ENCODE assay signal across 17 cellular contexts in genomic region chr19:3712663-3713531, GRCh38. TPM values are rescaled to one million over a fixed set of nuclear protein-coding genes. Genes with fewer than 3 reads are reported as not detected.
DNase-seq lines count a peak whose midpoint lies in the region; ATAC-seq, FAIRE-seq and TF ChIP-seq lines count a peak whose summit lies in the region.
"Had no signal": no experiment of that assay in that cellular context is flagged by ENCODE, and none has a peak within 500 bp of the region (broad histone marks: within the 10 kb centered on the region; RNA-seq: fewer than 3 reads in every experiment).

No MANE protein-coding gene starts in this region.

- no peak for TF ChIP-seq RAD21 in K562 (CRISPR knock-in tag; conservative IDR thresholded peaks at IDR 0.05 in 1 of 2, IDR thresholded peaks at IDR 0.05 in 1 of 2)

- no TSS peak for BruUV-seq in K562 (replicated peaks; lab: Mats Ljungman, UMichigan)

- in situ Hi-C loops in K562 (cut with MboI): no loop called here

- intact Hi-C loops in K562 (cut with micrococcal nuclease): no loop called here
- intact Hi-C loops in lower lobe of right lung (cut with DNase I): no loop called here
- intact Hi-C loops in thyroid gland (cut with DNase I): no loop called here

- no peak overlapping the region for H2BK120ac ChIP-seq in H9 (ENCODE audit: low read depth, low read length, poor library complexity, severe bottlenecking)

- H3K18ac ChIP-seq in H9 (ENCODE audit: insufficient read length, low read depth, low read length): no peak overlapping the region

- no peaks in the 10 kb centered on the region for H3K79me1 ChIP-seq in H9 (ENCODE audit: insufficient read depth, low read depth, low read length, poor library complexity, severe bottlenecking)

- no peak overlapping the region for H4K91ac ChIP-seq in H9 (ENCODE audit: insufficient read length, low read depth, low read length)

- H2AFZ ChIP-seq in H9 (ENCODE audit: low read length) (no peak overlapping the region), K562 (ENCODE audit: low read depth, low read length) (peak overlapping the region; percentile 54)

- H3K36me3 ChIP-seq in K562 (ENCODE audit: control insufficient read depth, insufficient read depth, low read length): no peaks in the 10 kb centered on the region
- no peaks in the 10 kb centered on the region for H3K36me3 ChIP-seq in lower lobe of right lung
- no peaks in the 10 kb centered on the region for H3K36me3 ChIP-seq in thyroid gland

- H3K27me3 ChIP-seq in H9 (ENCODE audit: insufficient read depth, low read length) (no peaks in the 10 kb centered on the region), K562 (ENCODE audit: control insufficient read depth in 2 of 2, insufficient read depth in 2 of 2, low read length in 2 of 2) (no peaks in the 10 kb centered on the region), lower lobe of right lung (ENCODE audit: low read depth) (peaks cover 4% of the 10 kb centered on the region), thyroid gland (no peaks in the 10 kb centered on the region)

- H3K9ac ChIP-seq in H9 (ENCODE audit: extremely low read depth, insufficient read length, low read length) (no peak overlapping the region), K562 (ENCODE audit: insufficient read depth in 1 of 2, low read depth in 2 of 2, low read length in 2 of 2) (peak overlapping the region in 1 of 2 experiments; percentile 85; a peak in 1 of 4 replicates)
- H3K9ac ChIP-seq: SK-N-SH had no signal

- H3K27ac Mint-ChIP-seq in H9: peak overlapping the region; percentile 10 to 87 (median 58); a peak in 4 of 7 replicates
- no peak overlapping the region for H3K27ac Mint-ChIP-seq in T-cell
- H3K27ac Mint-ChIP-seq: activated T-cell treated with anti-CD3 and anti-CD28 coated beads, Interleukin-2, amount 50 U/mL, for 72 hours; effector memory CD8-positive, alpha-beta T cell had no signal

- H3K79me2 ChIP-seq in H9 (ENCODE audit: insufficient read depth, low read length) (no peaks in the 10 kb centered on the region), K562 (ENCODE audit: control insufficient read depth, insufficient read depth, low read length) (no peaks in the 10 kb centered on the region)

- H3K23ac ChIP-seq in H9 (ENCODE audit: insufficient read length, low read depth, low read length): no peak overlapping the region

- H2BK15ac ChIP-seq in H9 (ENCODE audit: low read depth, low read length): no peak overlapping the region

- H3K4me2 ChIP-seq in H9 (ENCODE audit: insufficient read depth, insufficient read length, low read length) (no peak overlapping the region), K562 (ENCODE audit: insufficient read depth, low read length) (no peak overlapping the region)
- H3K4me2 ChIP-seq: SK-N-SH had no signal

- no peaks in the 10 kb centered on the region for H3K9me1 ChIP-seq in K562 (ENCODE audit: control insufficient read depth, insufficient read depth, low read length)

- H3K4me3 ChIP-seq in K562 (no peak overlapping the region), lower lobe of right lung (no peak overlapping the region), thyroid gland (replicated peaks in 1 of 3) (no peak overlapping the region)

- no peak overlapping the region for H2BK12ac ChIP-seq in H9 (ENCODE audit: insufficient read length, low read depth, low read length)

- H3K4me1 ChIP-seq in H9 (ENCODE audit: insufficient read depth, low read length) (no peaks in the 10 kb centered on the region; the same call in 1 of the 2 replicates), K562 (replicated peaks in 1 of 2; ENCODE audit: control insufficient read depth in 2 of 2, insufficient read depth in 2 of 2, low read length in 2 of 2) (peaks cover 9 to 34% of the 10 kb centered on the region in 2 experiments; a peak in 3 of 5 replicates), lower lobe of right lung (peaks cover 20% of the 10 kb centered on the region), thyroid gland (peaks cover 12 to 43% of the 10 kb centered on the region in 2 donors)

- no peaks in the 10 kb centered on the region for H4K20me1 ChIP-seq in H9 (ENCODE audit: control insufficient read depth, insufficient read depth, insufficient read length)
- H4K20me1 ChIP-seq in K562 (replicated peaks; ENCODE audit: control insufficient read depth, insufficient read depth, low read length): no peaks in the 10 kb centered on the region

- H3K9me3 Mint-ChIP-seq in H9: no peaks in the 10 kb centered on the region
- no peaks in the 10 kb centered on the region for H3K9me3 Mint-ChIP-seq in T-cell
- H3K9me3 Mint-ChIP-seq: activated T-cell treated with anti-CD3 and anti-CD28 coated beads, Interleukin-2, amount 50 U/mL, for 72 hours; effector memory CD8-positive, alpha-beta T cell had no signal

- no peak for DNase-seq in H9
- no peak for DNase-seq in K562 (ENCODE audit: extremely low read depth in 1 of 4, low spot score in 3 of 4)
- peak; percentile 66 for DNase-seq in lower lobe of right lung
- peak; percentile 90 to 93 for DNase-seq in thyroid gland
- no peak for DNase-seq in NCI-H1092 treated with DMSO at 0.1 percent for 48 hours (lab: John Stamatoyannopoulos, UW)
- no peak for DNase-seq in T-cell
- DNase-seq in nucleus accumbens (lab: John Stamatoyannopoulos, UW): no peak
- DNase-seq: activated T-cell treated with anti-CD3 and anti-CD28 coated beads, Interleukin-2, amount 50 U/mL, for 72 hours; anterior cingulate cortex; effector memory CD8-positive, alpha-beta T cell; NCI-H1105; NCI-H774; posterior cingulate gyrus; SK-N-SH; stimulated activated naive CD4-positive, alpha-beta T cell treated with Interleukin-2 at 50 U/mL for 16 hours had no signal

- H3K4ac ChIP-seq in H9 (ENCODE audit: low read depth, low read length): no peak overlapping the region

- POLR2A ChIA-PET in K562 (lab: Yijun Ruan, JAX): interaction anchor here (0.5 kb wide), 1 partner anchor 46 kb away, joined by 3 read pairs; no protein-coding TSS in a partner anchor
- POLR2A ChIA-PET in T-cell (lab: Charles Lee): no interaction called here

- H3K4me1 Mint-ChIP-seq in H9 (peaks cover 8 to 26% of the 10 kb centered on the region in 2 experiments), T-cell (peaks cover 3 to 6% (median 4%) of the 10 kb centered on the region in 3 donors)

- H2BK20ac ChIP-seq in H9 (ENCODE audit: low read depth, low read length, poor library complexity, severe bottlenecking): no peak overlapping the region

- no peak for TF ChIP-seq POLR2A in K562 (conservative IDR thresholded peaks at IDR 0.05)
- peak in 1 of 2 donors; percentile 53 for TF ChIP-seq POLR2A in thyroid gland (IDR thresholded peaks at IDR 0.05)

- no peak for TF ChIP-seq EP300 in K562 (IDR thresholded peaks at IDR 0.05; ENCODE audit: low read length)

- H3K14ac ChIP-seq in H9 (ENCODE audit: insufficient read depth, low read length): no peak overlapping the region

- peak; percentile 28; the same call in 2 of the 3 replicates for ATAC-seq in K562
- peak; percentile 56 to 64 for ATAC-seq in lower lobe of right lung
- ATAC-seq in T-cell (replicated peaks in 1 of 4): no peak
- ATAC-seq: activated CD4-positive, CD25-positive, alpha-beta regulatory T cell treated with anti-CD3 and anti-CD28 coated beads, Interleukin-2, amount 50 U/mL, for 24 hours; activated T-cell treated with anti-CD3 and anti-CD28 coated beads, Interleukin-2, amount 50 U/mL, for 72 hours; effector memory CD8-positive, alpha-beta T cell had no signal

- CTCF ChIA-PET in K562 (lab: Yijun Ruan, JAX; ENCODE audit: low intra/inter-chr PET ratio): no interaction called here
- CTCF ChIA-PET in T-cell (lab: Charles Lee): interaction anchor here in 1 of 2 donors (0.6 kb wide), 1 partner anchor 17 kb away, joined by 12 read pairs; no protein-coding TSS in a partner anchor

- no peak overlapping the region for H2BK5ac ChIP-seq in H9 (ENCODE audit: insufficient read length, low read length)

- H3K56ac ChIP-seq in H9 (ENCODE audit: insufficient read length, low read depth, low read length): no peak overlapping the region

- H4K8ac ChIP-seq in H9 (replicated peaks; ENCODE audit: insufficient read length, low read depth, low read length): no peak overlapping the region

- FAIRE-seq in K562 (lab: Jason Lieb, UNC): no peak

- no peaks in the 10 kb centered on the region for H3K23me2 ChIP-seq in H9 (ENCODE audit: insufficient read length, low read depth, low read length, poor library complexity, severe bottlenecking)

- H3K4me3 Mint-ChIP-seq in H9 (no peak overlapping the region), T-cell (no peak overlapping the region)
- H3K4me3 Mint-ChIP-seq: activated T-cell treated with anti-CD3 and anti-CD28 coated beads, Interleukin-2, amount 50 U/mL, for 72 hours; effector memory CD8-positive, alpha-beta T cell had no signal

- no peak overlapping the region for H4K5ac ChIP-seq in H9 (ENCODE audit: insufficient read length, low read depth, low read length)

- no peak overlapping the region for H3T11ph ChIP-seq in H9 (ENCODE audit: low read length)

- no peak overlapping the region for H2AK5ac ChIP-seq in H9 (ENCODE audit: insufficient read length, low read length)

- H3K27me3 Mint-ChIP-seq in H9 (ENCODE audit: low read depth): peaks cover 2% of the 10 kb centered on the region; the same call in 1 of the 2 replicates
- peaks cover 0 to 2% of the 10 kb centered on the region in 2 donors for H3K27me3 Mint-ChIP-seq in T-cell

- WGBS in H9 (ENCODE audit: extremely low coverage, insufficient read length, low lambda C conversion rate): no CpG with 5 or more reads among the region's 21 CpGs
- 32% methylated on average over 20 of the region's 21 CpGs for WGBS in K562 (ENCODE audit: insufficient coverage, low coverage, missing lambda C conversion rate)
- WGBS in thyroid gland, 2 donors: 31 to 33% methylated on average over 19 to 21 of the region's 21 CpGs

- no peaks in the 10 kb centered on the region for H3K9me3 ChIP-seq in H9 (ENCODE audit: control insufficient read depth, low read depth, low read length)
- H3K9me3 ChIP-seq in K562 (replicated peaks; ENCODE audit: control insufficient read depth, insufficient read depth, low read depth, low read length): no peaks in the 10 kb centered on the region
- H3K9me3 ChIP-seq in lower lobe of right lung: no peaks in the 10 kb centered on the region
- H3K9me3 ChIP-seq in thyroid gland: no peaks in the 10 kb centered on the region
- H3K9me3 ChIP-seq: SK-N-SH had no signal

- H3K36me3 Mint-ChIP-seq in H9 (ENCODE audit: insufficient read depth in 1 of 3, low read depth in 3 of 3) (no peaks in the 10 kb centered on the region), T-cell (no peaks in the 10 kb centered on the region)

- no peak overlapping the region for H3K27ac ChIP-seq in H9 (ENCODE audit: insufficient read length, low read depth, low read length)
- no peak overlapping the region for H3K27ac ChIP-seq in K562 (ENCODE audit: extremely low read depth, low read depth, low read length)
- H3K27ac ChIP-seq in lower lobe of right lung: peak overlapping the region; percentile 56
- peak overlapping the region; percentile 88 to 98 (median 91) for H3K27ac ChIP-seq in thyroid gland

- TF ChIP-seq CTCF in H9 (conservative IDR thresholded peaks at IDR 0.05): no peak
- TF ChIP-seq CTCF in K562 (IDR thresholded peaks at IDR 0.05 in 2 of 3, conservative IDR thresholded peaks at IDR 0.05 in 1 of 3; ENCODE audit: insufficient read depth in 2 of 3, low read depth in 1 of 3, low read length in 3 of 3): no peak
- no peak for TF ChIP-seq CTCF in lower lobe of right lung (IDR thresholded peaks at IDR 0.05)
- TF ChIP-seq CTCF in thyroid gland (IDR thresholded peaks at IDR 0.05): peak in 1 of 6 experiments; percentile 3

RNA-seq across cellular contexts. Expression of gene TJP3, which starts 4.7 kb away (rescaled TPM):
- 27.3 and 27.9 TPM in 2 replicates for total RNA-seq in H9 (2021)
- total RNA-seq in K562 (2011; cell fraction: chromatin; rRNA removed; ENCODE audit: low replicate concordance): 1.8 and 7.1 TPM in 2 replicates
- total RNA-seq in K562 (2011; cell fraction: nucleolus; rRNA removed): 2.9 and 3.5 TPM in 2 replicates
- 1.8 and 2.6 TPM in 2 replicates for total RNA-seq in K562 (2011; cell fraction: nucleoplasm; rRNA removed)
- 0.82 and 1.3 TPM in 2 replicates for total RNA-seq in K562 (2014; rRNA removed)
- total RNA-seq in K562 (2014; rRNA removed; fragmentation: Illumina TruSeq; extraction: Trizol): 0.11 and 0.38 TPM in 2 replicates
- 0.34 and 0.58 TPM in 2 replicates for total RNA-seq in K562 (2015; rRNA removed; fragmentation: Illumina TruSeq; extraction: Trizol)
- total RNA-seq in K562 (2021): 0.92 and 2.4 TPM in 2 replicates
- 1.8 and 2.2 TPM in 2 replicates for polyA plus RNA-seq in K562 (2011; rRNA removed)
- polyA plus RNA-seq in K562 (2011; cell fraction: cytosol; rRNA removed): 1.9 and 5.2 TPM in 2 replicates
- polyA plus RNA-seq in K562 (2011; cell fraction: nucleus; rRNA removed): 4.3 and 9.8 TPM in 2 replicates
- polyA plus RNA-seq in K562 (2012): 3.2 and 4.0 TPM in 2 replicates
- polyA plus RNA-seq in K562 (2014; fragmentation: Illumina TruSeq; extraction: Trizol): 0.54 and 1.1 TPM in 2 replicates
- under 1 TPM in 1 of 2 experiments, not detected in 1; 0.11 TPM for polyA plus RNA-seq in K562 (2014; fragmentation: Nextera tagmentation; extraction: Ambion mirVana)
- polyA plus RNA-seq in K562 (2014; rRNA removed): 0.56 and 0.73 TPM in 2 replicates
- 1.5 and 1.9 TPM in 2 replicates for polyA minus RNA-seq in K562 (2011; rRNA and poly(A)+ RNA removed)
- polyA minus RNA-seq in K562 (2011; cell fraction: cytosol; rRNA and poly(A)+ RNA removed): 0.86 and 2.2 TPM in 2 replicates
- 2.3 and 3.4 TPM in 2 replicates for polyA minus RNA-seq in K562 (2011; cell fraction: nucleus; rRNA and poly(A)+ RNA removed)
- total RNA-seq in lower lobe of right lung: 34.4 TPM
- total RNA-seq in thyroid gland: 10 to 100 TPM; 29.7 to 43.7 (median 39.8) TPM
- total RNA-seq in T-cell: 10 to 100 TPM; 12.6 to 28.9 (median 19.4) TPM
- total RNA-seq: H4 had no signal

RNA-seq across cellular contexts. Expression of gene PIP5K1C, which starts 12.6 kb away (rescaled TPM):
- total RNA-seq in H9 (2021): 41.7 and 42.2 TPM in 2 replicates
- total RNA-seq in K562 (2011; cell fraction: chromatin; rRNA removed; ENCODE audit: low replicate concordance): 21.1 and 62.3 TPM in 2 replicates
- 28.3 and 30.5 TPM in 2 replicates for total RNA-seq in K562 (2011; cell fraction: nucleolus; rRNA removed)
- 15.8 and 17.5 TPM in 2 replicates for total RNA-seq in K562 (2011; cell fraction: nucleoplasm; rRNA removed)
- total RNA-seq in K562 (2014; rRNA removed): 6.0 and 10.7 TPM in 2 replicates
- total RNA-seq in K562 (2014; rRNA removed; fragmentation: Illumina TruSeq; extraction: Trizol): 1.4 and 1.9 TPM in 2 replicates
- 4.1 and 5.3 TPM in 2 replicates for total RNA-seq in K562 (2015; rRNA removed; fragmentation: Illumina TruSeq; extraction: Trizol)
- 21.4 and 22.1 TPM in 2 replicates for total RNA-seq in K562 (2021)
- polyA plus RNA-seq in K562 (2011; rRNA removed): 2.9 and 5.8 TPM in 2 replicates
- 2.9 and 6.4 TPM in 2 replicates for polyA plus RNA-seq in K562 (2011; cell fraction: cytosol; rRNA removed)
- 9.4 and 20.2 TPM in 2 replicates for polyA plus RNA-seq in K562 (2011; cell fraction: nucleus; rRNA removed)
- polyA plus RNA-seq in K562 (2012): 16.8 and 22.4 TPM in 2 replicates
- polyA plus RNA-seq in K562 (2014; fragmentation: Illumina TruSeq; extraction: Trizol): 8.0 and 11.3 TPM in 2 replicates
- polyA plus RNA-seq in K562 (2014; fragmentation: Nextera tagmentation; extraction: Ambion mirVana): under 1 TPM; 0.38 to 0.61 TPM
- 7.6 and 8.3 TPM in 2 replicates for polyA plus RNA-seq in K562 (2014; rRNA removed)
- 5.1 and 9.5 TPM in 2 replicates for polyA minus RNA-seq in K562 (2011; rRNA and poly(A)+ RNA removed)
- 15.8 and 26.9 TPM in 2 replicates for polyA minus RNA-seq in K562 (2011; cell fraction: cytosol; rRNA and poly(A)+ RNA removed)
- 13.1 and 15.9 TPM in 2 replicates for polyA minus RNA-seq in K562 (2011; cell fraction: nucleus; rRNA and poly(A)+ RNA removed)
- total RNA-seq in lower lobe of right lung: 43.6 TPM
- total RNA-seq in thyroid gland: 10 to 100 TPM; 23.2 to 42.4 (median 35.0) TPM
- total RNA-seq in T-cell: 10 to 100 TPM; 25.6 to 35.0 (median 32.1) TPM

RNA-seq across cellular contexts. Expression of gene APBA3, which starts 48.6 kb away (rescaled TPM):
- total RNA-seq in H9 (2021): 21.3 and 21.8 TPM in 2 replicates
- total RNA-seq in K562 (2011; cell fraction: chromatin; rRNA removed; ENCODE audit: low replicate concordance): 27.4 and 90.5 TPM in 2 replicates
- total RNA-seq in K562 (2011; cell fraction: nucleolus; rRNA removed): 79.5 and 85.9 TPM in 2 replicates
- 36.4 and 47.7 TPM in 2 replicates for total RNA-seq in K562 (2011; cell fraction: nucleoplasm; rRNA removed)
- total RNA-seq in K562 (2014; rRNA removed): 28.8 and 29.5 TPM in 2 replicates
- total RNA-seq in K562 (2014; rRNA removed; fragmentation: Illumina TruSeq; extraction: Trizol): 1.4 and 2.8 TPM in 2 replicates
- total RNA-seq in K562 (2015; rRNA removed; fragmentation: Illumina TruSeq; extraction: Trizol): 10.8 and 14.0 TPM in 2 replicates
- total RNA-seq in K562 (2021): 19.7 and 23.8 TPM in 2 replicates
- polyA plus RNA-seq in K562 (2011; rRNA removed): 11.5 and 20.7 TPM in 2 replicates
- 17.0 and 42.5 TPM in 2 replicates for polyA plus RNA-seq in K562 (2011; cell fraction: cytosol; rRNA removed)
- 56.1 and 107 TPM in 2 replicates for polyA plus RNA-seq in K562 (2011; cell fraction: nucleus; rRNA removed)
- polyA plus RNA-seq in K562 (2012): 11.3 and 21.1 TPM in 2 replicates
- polyA plus RNA-seq in K562 (2014; fragmentation: Illumina TruSeq; extraction: Trizol): 9.0 and 18.5 TPM in 2 replicates
- under 1 TPM; 0.10 to 0.42 TPM for polyA plus RNA-seq in K562 (2014; fragmentation: Nextera tagmentation; extraction: Ambion mirVana)
- 25.0 and 28.2 TPM in 2 replicates for polyA plus RNA-seq in K562 (2014; rRNA removed)
- polyA minus RNA-seq in K562 (2011; rRNA and poly(A)+ RNA removed): 3.0 and 6.7 TPM in 2 replicates
- polyA minus RNA-seq in K562 (2011; cell fraction: cytosol; rRNA and poly(A)+ RNA removed): 13.3 and 13.6 TPM in 2 replicates
- polyA minus RNA-seq in K562 (2011; cell fraction: nucleus; rRNA and poly(A)+ RNA removed): 27.1 and 27.5 TPM in 2 replicates
- 18.2 TPM for total RNA-seq in lower lobe of right lung
- 10 to 100 TPM; 33.6 to 42.9 (median 38.1) TPM for total RNA-seq in thyroid gland
- 10 to 100 TPM; 57.3 to 99.0 (median 78.2) TPM for total RNA-seq in T-cell

RNA-seq across cellular contexts. Expression of gene MRPL54, which starts 49.6 kb away (rescaled TPM):
- total RNA-seq in H9 (2021) (60.0 and 65.5 TPM in 2 replicates), K562 (2014; rRNA removed) (120 and 124 TPM in 2 replicates), K562 (2014; rRNA removed; fragmentation: Illumina TruSeq; extraction: Trizol) (31.5 and 35.9 TPM in 2 replicates), K562 (2015; rRNA removed; fragmentation: Illumina TruSeq; extraction: Trizol) (93.8 and 97.3 TPM in 2 replicates), K562 (2021) (83.2 and 87.9 TPM in 2 replicates), lower lobe of right lung (59.4 TPM), thyroid gland (100 to 1,000 TPM in 2 of 4 donors, 10 to 100 TPM in 2; 84.0 to 131 (median 102) TPM), T-cell (10 to 100 TPM; 46.9 to 77.8 (median 52.2) TPM)
- total RNA-seq in K562 (2011; cell fraction: chromatin; rRNA removed; ENCODE audit: low replicate concordance): 2.2 and 8.0 TPM in 2 replicates
- 17.5 and 22.6 TPM in 2 replicates for total RNA-seq in K562 (2011; cell fraction: nucleolus; rRNA removed)
- total RNA-seq in K562 (2011; cell fraction: nucleoplasm; rRNA removed): 10.3 and 13.7 TPM in 2 replicates
- polyA plus RNA-seq in K562 (2011; rRNA removed) (44.2 and 52.3 TPM in 2 replicates), K562 (2014; fragmentation: Illumina TruSeq; extraction: Trizol) (56.9 and 68.4 TPM in 2 replicates), K562 (2014; fragmentation: Nextera tagmentation; extraction: Ambion mirVana) (10 to 100 TPM in 1 of 2 experiments, 1 to 10 TPM in 1; 3.5 to 13.6 TPM), K562 (2014; rRNA removed) (93.7 and 131 TPM in 2 replicates)
- 78.5 and 131 TPM in 2 replicates for polyA plus RNA-seq in K562 (2011; cell fraction: cytosol; rRNA removed)
- polyA plus RNA-seq in K562 (2011; cell fraction: nucleus; rRNA removed): 26.1 and 29.8 TPM in 2 replicates
- polyA plus RNA-seq in K562 (2012): 61.4 and 75.3 TPM in 2 replicates
- polyA minus RNA-seq in K562 (2011; rRNA and poly(A)+ RNA removed): 4.1 and 5.0 TPM in 2 replicates
- polyA minus RNA-seq in K562 (2011; cell fraction: cytosol; rRNA and poly(A)+ RNA removed): 8.6 and 16.9 TPM in 2 replicates
- 6.2 and 6.3 TPM in 2 replicates for polyA minus RNA-seq in K562 (2011; cell fraction: nucleus; rRNA and poly(A)+ RNA removed)

RNA-seq across cellular contexts. Expression of gene RAX2, which starts 59.1 kb away (rescaled TPM):
- total RNA-seq in H9 (2021): not detected in 2 replicates
- total RNA-seq in K562 (2011; cell fraction: chromatin; rRNA removed; ENCODE audit: low replicate concordance): not detected in 2 replicates
- not detected in 2 replicates for total RNA-seq in K562 (2011; cell fraction: nucleolus; rRNA removed)
- not detected in 2 replicates for total RNA-seq in K562 (2011; cell fraction: nucleoplasm; rRNA removed)
- total RNA-seq in K562 (2014; rRNA removed): not detected in 2 replicates
- not detected in 2 replicates for total RNA-seq in K562 (2014; rRNA removed; fragmentation: Illumina TruSeq; extraction: Trizol)
- total RNA-seq in K562 (2015; rRNA removed; fragmentation: Illumina TruSeq; extraction: Trizol): not detected in 2 replicates
- not detected in 2 replicates for total RNA-seq in K562 (2021)
- not detected in 2 replicates for polyA plus RNA-seq in K562 (2011; rRNA removed)
- 0.07 TPM in 1 of 2 replicates, not detected in the other for polyA plus RNA-seq in K562 (2011; cell fraction: cytosol; rRNA removed)
- polyA plus RNA-seq in K562 (2011; cell fraction: nucleus; rRNA removed): not detected in 2 replicates
- polyA plus RNA-seq in K562 (2012): not detected in 2 replicates
- not detected in 2 replicates for polyA plus RNA-seq in K562 (2014; fragmentation: Illumina TruSeq; extraction: Trizol)
- polyA plus RNA-seq in K562 (2014; fragmentation: Nextera tagmentation; extraction: Ambion mirVana): not detected
- not detected in 2 replicates for polyA plus RNA-seq in K562 (2014; rRNA removed)
- polyA minus RNA-seq in K562 (2011; rRNA and poly(A)+ RNA removed): not detected in 2 replicates
- not detected in 2 replicates for polyA minus RNA-seq in K562 (2011; cell fraction: cytosol; rRNA and poly(A)+ RNA removed)
- not detected in 2 replicates for polyA minus RNA-seq in K562 (2011; cell fraction: nucleus; rRNA and poly(A)+ RNA removed)
- total RNA-seq in lower lobe of right lung: not detected
- not detected for total RNA-seq in thyroid gland
- total RNA-seq in T-cell: not detected
- total RNA-seq: activated T-cell treated with anti-CD3 and anti-CD28 coated beads, Interleukin-2, amount 50 U/mL, for 72 hours; H4 had no signal
- polyA plus RNA-seq: SK-N-SH had no signal

Comparison
In these comparisons a context has a peak if more than half of its experiments do, and no peak if none do; other contexts are left out.
1. DNase-seq: peak in lower lobe of right lung (single experiment) and thyroid gland (2 of 2); none in H9 (single experiment), K562 (0 of 4), NCI-H1092 treated with DMSO at 0.1 percent for 48 hours (single experiment), T-cell (0 of 34) and nucleus accumbens (0 of 56).
2. H3K27ac ChIP-seq: peak in lower lobe of right lung (single experiment) and thyroid gland (3 of 3); none in H9 (single experiment) and K562 (single experiment).
3. H3K27ac Mint-ChIP-seq: peak in H9 (3 of 3); none in T-cell (0 of 2).
4. ATAC-seq: peak in K562 (single experiment) and lower lobe of right lung (2 of 2); none in T-cell (0 of 4).